ENCODE assay signal across 26 cellular contexts in the genomic region with DNA sequence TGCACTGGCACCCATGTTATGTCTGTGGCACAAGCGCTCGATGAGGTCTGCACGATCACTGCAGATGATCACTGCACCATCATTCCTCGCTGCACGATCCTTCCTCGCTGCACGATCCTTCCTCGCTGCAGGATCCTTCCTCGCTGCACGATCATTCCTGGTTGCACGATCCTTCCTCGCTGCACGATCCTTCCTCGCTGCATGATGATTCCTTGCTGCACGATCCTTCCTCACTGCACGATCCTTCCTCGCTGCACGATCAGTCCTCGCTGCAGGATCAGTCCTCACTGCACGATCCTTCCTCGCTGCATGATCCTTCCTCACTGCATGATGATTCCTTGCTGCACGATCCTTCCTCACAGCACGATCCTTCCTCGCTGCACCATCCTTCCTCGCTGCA. TPM values are rescaled to one million over a fixed set of nuclear protein-coding genes. Genes with fewer than 3 reads are reported as not detected.
DNase-seq lines count a peak whose midpoint lies in the region; ATAC-seq, FAIRE-seq and TF ChIP-seq lines count a peak whose summit lies in the region.
"Had no signal": no experiment of that assay in that cellular context is flagged by ENCODE, and none has a peak within 500 bp of the region (broad histone marks: within the 10 kb centered on the region; RNA-seq: fewer than 3 reads in every experiment).

No MANE protein-coding gene starts in this region.

- H3K4me3 ChIP-seq in mesenchymal stem cell (ENCODE audit: insufficient read depth in 1 of 2, low read depth in 1 of 2, low read length in 2 of 2) (no peak overlapping the region), aorta (ENCODE audit: low read length in 2 of 2) (no peak overlapping the region), hepatocyte (no peak overlapping the region)
- H3K4me3 ChIP-seq: GM12878, GM23338 had no signal

- H3K36me3 ChIP-seq in mesenchymal stem cell (ENCODE audit: control insufficient read depth in 1 of 2, insufficient read depth in 2 of 2, low read depth in 1 of 2, low read length in 2 of 2) (no peaks in the 10 kb centered on the region), aorta (ENCODE audit: control insufficient read depth in 1 of 2, insufficient read depth in 2 of 2, low read length in 1 of 2) (no peaks in the 10 kb centered on the region), hepatocyte (replicated peaks; ENCODE audit: insufficient read depth, low read depth) (no peaks in the 10 kb centered on the region)
- H3K36me3 ChIP-seq: BE2C had no signal

- H3K79me2 ChIP-seq in hepatocyte, result no peaks in the 10 kb centered on the region

- H3K4me1 Mint-ChIP-seq in type B pancreatic cell (ENCODE audit: unreplicated experiment), result peaks cover 31% of the 10 kb centered on the region
- H3K4me1 Mint-ChIP-seq in CD4-positive, alpha-beta T cell (ENCODE audit: low read depth), result no peaks in the 10 kb centered on the region
- H3K4me1 Mint-ChIP-seq: CD4-positive, CD25-positive, alpha-beta regulatory T cell had no signal

- H3K27me3 Mint-ChIP-seq in type B pancreatic cell, result peaks cover 6% of the 10 kb centered on the region
- H3K27me3 Mint-ChIP-seq in CD4-positive, alpha-beta T cell, result peaks cover 35% of the 10 kb centered on the region

- H2BK5ac ChIP-seq in mesenchymal stem cell (ENCODE audit: low read depth, low read length, poor library complexity, severe bottlenecking), result no peak overlapping the region

- no peaks in the 10 kb centered on the region for H3K36me3 Mint-ChIP-seq in type B pancreatic cell
- H3K36me3 Mint-ChIP-seq in CD4-positive, alpha-beta T cell (ENCODE audit: low read depth), result no peaks in the 10 kb centered on the region
- H3K36me3 Mint-ChIP-seq: CD4-positive, CD25-positive, alpha-beta regulatory T cell had no signal

- H3K9me2 ChIP-seq in hepatocyte (replicated peaks; ENCODE audit: insufficient read depth), result no peaks in the 10 kb centered on the region

- POLR2A ChIA-PET in RWPE1 (lab: Yijun Ruan, JAX; ENCODE audit: low non-redundant PET), result no interaction called here
- POLR2A ChIA-PET in CD4-positive, alpha-beta T cell (lab: Charles Lee), result no interaction called here

- peak overlapping the region; percentile 41 for H2AK5ac ChIP-seq in mesenchymal stem cell (ENCODE audit: low read length, severe bottlenecking)

- no peaks in the 10 kb centered on the region for H3K79me1 ChIP-seq in mesenchymal stem cell (replicated peaks; ENCODE audit: low read length, poor library complexity, severe bottlenecking)

- H2BK15ac ChIP-seq in mesenchymal stem cell (ENCODE audit: low read depth, poor library complexity, severe bottlenecking), result no peak overlapping the region

- FAIRE-seq in GM12891 (lab: Jason Lieb, UNC), result peak; percentile 13
- FAIRE-seq: GM12878, GM18507, H54 had no signal

- no peak overlapping the region for H3K23ac ChIP-seq in mesenchymal stem cell (ENCODE audit: low read length in 2 of 2)

- H3K18ac ChIP-seq in mesenchymal stem cell (ENCODE audit: low read depth in 1 of 2, low read length in 2 of 2), result no peak overlapping the region

- TF ChIP-seq POLR2A in GM12891 (IDR thresholded peaks at IDR 0.05; ENCODE audit: low read depth, low read length), result no peak

- no peak overlapping the region for H4K91ac ChIP-seq in mesenchymal stem cell (ENCODE audit: low read length)

- H3K27ac ChIP-seq in RWPE1 (peak overlapping the region; percentile 39), mesenchymal stem cell (ENCODE audit: low read length, poor library complexity, severe bottlenecking) (no peak overlapping the region), aorta (ENCODE audit: low read depth in 1 of 2, low read length in 2 of 2) (no peak overlapping the region), hepatocyte (no peak overlapping the region)
- H3K27ac ChIP-seq in CD4-positive, alpha-beta T cell (ENCODE audit: low read depth, low read length), result no peak overlapping the region
- H3K27ac ChIP-seq: HL-60 had no signal

- H3K9me3 ChIP-seq in mesenchymal stem cell (ENCODE audit: control insufficient read depth, low read length), result peaks cover 5% of the 10 kb centered on the region
- no peaks in the 10 kb centered on the region for H3K9me3 ChIP-seq in CD4-positive, alpha-beta T cell (ENCODE audit: control insufficient read depth, low read length)
- no peaks in the 10 kb centered on the region for H3K9me3 ChIP-seq in aorta (ENCODE audit: control insufficient read depth, low read length)
- H3K9me3 ChIP-seq in hepatocyte (ENCODE audit: low read depth), result no peaks in the 10 kb centered on the region
- H3K9me3 ChIP-seq: BE2C had no signal

- DNase-seq in GM12891 (ENCODE audit: insufficient read length, low spot score) (no peak), RWPE1 (ENCODE audit: low spot score) (no peak), mesenchymal stem cell (no peak), type B pancreatic cell (ENCODE audit: extremely low spot score, unreplicated experiment) (no peak), aorta (no peak), hepatocyte (ENCODE audit: low spot score) (no peak)
- no peak for DNase-seq in CD4-positive, alpha-beta T cell
- DNase-seq: 8988T; ACHN; BE2C; C1 segment of cervical spinal cord; Calu3; CD4-positive, CD25-positive, alpha-beta regulatory T cell; DMS53; DND-41; EL; HCEC 1CT; HFFc6; Karpas-422; KBM-7 had no signal

- no peak overlapping the region for H4K8ac ChIP-seq in mesenchymal stem cell (ENCODE audit: low read length)

- H2BK12ac ChIP-seq in mesenchymal stem cell (ENCODE audit: low read length in 2 of 2), result no peak overlapping the region

- H2BK120ac ChIP-seq in mesenchymal stem cell (ENCODE audit: low read depth, low read length), result no peak overlapping the region

- no peak overlapping the region for H3K14ac ChIP-seq in mesenchymal stem cell (ENCODE audit: low read length in 2 of 2)

- no peak overlapping the region for H3K4me3 Mint-ChIP-seq in type B pancreatic cell
- H3K4me3 Mint-ChIP-seq in CD4-positive, alpha-beta T cell, result no peak overlapping the region
- H3K4me3 Mint-ChIP-seq: CD4-positive, CD25-positive, alpha-beta regulatory T cell; GM23338; HFFc6 had no signal

- CTCF ChIA-PET in RWPE1 (lab: Yijun Ruan, JAX), result no interaction called here
- CTCF ChIA-PET in CD4-positive, alpha-beta T cell (lab: Charles Lee), result no interaction called here

- H4K20me1 ChIP-seq in hepatocyte (ENCODE audit: insufficient read depth, poor library complexity, severe bottlenecking), result no peaks in the 10 kb centered on the region

- ATAC-seq in CD4-positive, alpha-beta T cell (ENCODE audit: poor library complexity), result no peak
- ATAC-seq in aorta (ENCODE audit: low FRiP score), result no peak
- no peak for ATAC-seq in HG02970 (IDR thresholded peaks at IDR 0.05; ENCODE audit: low FRiP score, unreplicated experiment)
- ATAC-seq: GM12878, GM23338 had no signal

- H3K27me3 ChIP-seq in mesenchymal stem cell (ENCODE audit: control insufficient read depth in 1 of 2, insufficient read depth in 1 of 2, low read length in 2 of 2) (no peaks in the 10 kb centered on the region), aorta (ENCODE audit: control insufficient read depth in 1 of 2, insufficient read depth in 2 of 2, low read length in 1 of 2) (no peaks in the 10 kb centered on the region), hepatocyte (no peaks in the 10 kb centered on the region)
- no peaks in the 10 kb centered on the region for H3K27me3 ChIP-seq in CD4-positive, alpha-beta T cell (ENCODE audit: control insufficient read depth, insufficient read depth, low read length)
- H3K27me3 ChIP-seq: BE2C had no signal

- peak overlapping the region; percentile 27 for H3K27ac Mint-ChIP-seq in type B pancreatic cell
- H3K27ac Mint-ChIP-seq in CD4-positive, alpha-beta T cell, result no peak overlapping the region
- H3K27ac Mint-ChIP-seq: CD4-positive, CD25-positive, alpha-beta regulatory T cell; GM23338; HFFc6 had no signal

- peaks cover 58% of the 10 kb centered on the region for H3K4me1 ChIP-seq in mesenchymal stem cell (ENCODE audit: control insufficient read depth, insufficient read depth, low read depth, low read length)
- no peaks in the 10 kb centered on the region for H3K4me1 ChIP-seq in aorta (ENCODE audit: control insufficient read depth in 1 of 2, insufficient read depth in 2 of 2, low read length in 2 of 2)
- H3K4me1 ChIP-seq in hepatocyte (ENCODE audit: insufficient read depth), result peaks cover 43% of the 10 kb centered on the region

- intact Hi-C loops in CD4-positive, alpha-beta T cell (cut with DNase I, micrococcal nuclease), result no loop called here
- intact Hi-C loops in aorta (cut with DNase I), result no loop called here

- H3K4me2 ChIP-seq in mesenchymal stem cell (ENCODE audit: low read length, poor library complexity, severe bottlenecking) (no peak overlapping the region), hepatocyte (no peak overlapping the region)
- H3K4me2 ChIP-seq: GM23338 had no signal

- no peak overlapping the region for H3K9ac ChIP-seq in mesenchymal stem cell (ENCODE audit: low read length)

- H2AFZ ChIP-seq in mesenchymal stem cell (ENCODE audit: low read depth, low read length) (no peak overlapping the region), hepatocyte (no peak overlapping the region)
- H2AFZ ChIP-seq: GM23338 had no signal

- TF ChIP-seq CTCF in RWPE1 (conservative IDR thresholded peaks at IDR 0.05; ENCODE audit: low read depth) (no peak), type B pancreatic cell (conservative IDR thresholded peaks at IDR 0.05) (no peak), hepatocyte (IDR thresholded peaks at IDR 0.05; ENCODE audit: poor library complexity) (no peak)
- TF ChIP-seq CTCF in CD4-positive, alpha-beta T cell (IDR thresholded peaks at IDR 0.05), result no peak

- H3K4ac ChIP-seq in mesenchymal stem cell (ENCODE audit: low read depth in 1 of 2, low read length in 2 of 2), result no peak overlapping the region

- 91% methylated on average over 25 of the region's 25 CpGs for WGBS in mesenchymal stem cell
- 94 to 95% methylated on average over 25 of the region's 25 CpGs for WGBS in aorta, 2 donors
- 97% methylated on average over 24 of the region's 25 CpGs for WGBS in hepatocyte (ENCODE audit: low lambda C conversion rate, missing lambda C conversion rate)

- no peaks in the 10 kb centered on the region for H3K9me3 Mint-ChIP-seq in type B pancreatic cell
- H3K9me3 Mint-ChIP-seq in CD4-positive, alpha-beta T cell, result no peaks in the 10 kb centered on the region
- H3K9me3 Mint-ChIP-seq: CD4-positive, CD25-positive, alpha-beta regulatory T cell had no signal

TF ChIP-seq in GM12891, 5 proteins besides CTCF, POLR2A, EP300 and RAD21:
- TF ChIP-seq TAF1 (IDR thresholded peaks at IDR 0.05; ENCODE audit: low read depth, low read length) (no peak), POLR2AphosphoS5 (IDR thresholded peaks at IDR 0.05; ENCODE audit: low read depth, low read length) (no peak), POU2F2 (IDR thresholded peaks at IDR 0.05; ENCODE audit: low read depth, low read length) (no peak), SPI1 (IDR thresholded peaks at IDR 0.05; ENCODE audit: low read depth, low read length) (no peak), PAX5 (IDR thresholded peaks at IDR 0.05; ENCODE audit: insufficient read depth, low read length, severe bottlenecking) (no peak)
TF ChIP-seq in GM12891: peak in this region for 0.

RNA-seq across cellular contexts. Expression of a gene that starts 29.3 kb away (rescaled TPM):
- 6.0 TPM for polyA plus RNA-seq in GM12891 (2012; ENCODE audit: low read depth, missing spikeins)
- polyA plus RNA-seq in mesenchymal stem cell (2013, experiment 1 of 2), result 15.1 TPM
- 14.1 TPM for polyA plus RNA-seq in mesenchymal stem cell (2013, experiment 2 of 2)
- total RNA-seq in type B pancreatic cell (ENCODE audit: low replicate concordance), result 76.2 and 145 TPM in 2 replicates
- 10 to 100 TPM; 24.5 to 26.9 TPM for total RNA-seq in CD4-positive, alpha-beta T cell
- 100 to 1,000 TPM; 126 to 176 TPM for total RNA-seq in aorta
- 10 to 100 TPM; 35.3 to 81.5 TPM for polyA plus RNA-seq in aorta
- 65.3 and 97.2 TPM in 2 replicates for total RNA-seq in hepatocyte
- polyA plus RNA-seq in hepatocyte, result 151 and 164 TPM in 2 replicates
